In genomic region chr2:54371461-54372065, GRCh38 we compare ENCODE assay signal across 23 cellular contexts.
DNase-seq lines count a peak whose midpoint lies in the region; ATAC-seq, FAIRE-seq and TF ChIP-seq lines count a peak whose summit lies in the region.
"Had no signal": no experiment of that assay in that cellular context is flagged by ENCODE, and none has a peak within 500 bp of the region (broad histone marks: within the 10 kb centered on the region; RNA-seq: fewer than 3 reads in every experiment).

No MANE protein-coding gene starts in this region.

- H3K4me3 ChIP-seq in neuronal stem cell (ENCODE audit: low read length in 2 of 2) (no peak overlapping the region), thyroid gland (replicated peaks in 1 of 3) (no peak overlapping the region)
- H3K4me3 ChIP-seq: body of pancreas, colonic mucosa, hepatocyte, PC-9, SJSA1 had no signal

- H3K36me3 ChIP-seq in neuronal stem cell (replicated peaks in 1 of 2; ENCODE audit: control insufficient read depth in 2 of 2, insufficient read depth in 2 of 2, low read length in 2 of 2) (no peaks in the 10 kb centered on the region), thyroid gland (no peaks in the 10 kb centered on the region)
- H3K36me3 ChIP-seq: colonic mucosa, SJSA1 had no signal

- no peak for ATAC-seq in T-helper 17 cell
- ATAC-seq: activated naive CD8-positive, alpha-beta T cell treated with anti-CD3 and anti-CD28 coated beads, Interleukin-2, amount 50 U/mL, for 24 hours; stimulated activated naive B cell treated with anti-CD40 and anti-IgM and Interleukin-4, amounts not matched to agents 10 μg/mL and 1 μg/mL and 100 μg/mL, for 72 hours had no signal

- intact Hi-C loops in thyroid gland (cut with DNase I), result no loop called here

- H2BK12ac ChIP-seq in neuronal stem cell (ENCODE audit: low read length), result no peak overlapping the region

- no peak overlapping the region for H3K27ac Mint-ChIP-seq in T-helper 17 cell
- H3K27ac Mint-ChIP-seq: activated naive CD8-positive, alpha-beta T cell treated with anti-CD3 and anti-CD28 coated beads, Interleukin-2, amount 50 U/mL, for 24 hours; CD4-positive, alpha-beta T cell; stimulated activated naive B cell treated with anti-CD40 and anti-IgM and Interleukin-4, amounts not matched to agents 10 μg/mL and 1 μg/mL and 100 μg/mL, for 72 hours had no signal

- no peaks in the 10 kb centered on the region for H3K79me1 ChIP-seq in neuronal stem cell (ENCODE audit: low read depth, low read length)

- peaks cover 27% of the 10 kb centered on the region for H3K27me3 Mint-ChIP-seq in T-helper 17 cell

- no peaks in the 10 kb centered on the region for H3K36me3 Mint-ChIP-seq in T-helper 17 cell (ENCODE audit: low read depth)
- H3K36me3 Mint-ChIP-seq: stimulated activated naive B cell treated with anti-CD40 and anti-IgM and Interleukin-4, amounts not matched to agents 10 μg/mL and 1 μg/mL and 100 μg/mL, for 72 hours had no signal

- no peak overlapping the region for H3K9ac ChIP-seq in neuronal stem cell (ENCODE audit: low read depth, low read length, poor library complexity)

- TF ChIP-seq POLR2A in thyroid gland (IDR thresholded peaks at IDR 0.05), result no peak

- no peak overlapping the region for H3K14ac ChIP-seq in neuronal stem cell (ENCODE audit: low read length)

- H2AK5ac ChIP-seq in neuronal stem cell (ENCODE audit: low read depth, low read length), result no peak overlapping the region

- no peak overlapping the region for H2BK15ac ChIP-seq in neuronal stem cell (ENCODE audit: low read length)

- no peak overlapping the region for H2BK5ac ChIP-seq in neuronal stem cell (ENCODE audit: low read length)

- H3K18ac ChIP-seq in neuronal stem cell (ENCODE audit: low read length), result no peak overlapping the region

- no peak overlapping the region for H4K8ac ChIP-seq in neuronal stem cell (ENCODE audit: low read depth, low read length)

- H3K4me2 ChIP-seq in neuronal stem cell (ENCODE audit: insufficient read depth, low read length, poor library complexity, severe bottlenecking), result no peak overlapping the region
- H3K4me2 ChIP-seq: hepatocyte, PC-9 had no signal

- no peak overlapping the region for H4K91ac ChIP-seq in neuronal stem cell (ENCODE audit: low read depth, low read length, poor library complexity)

- H3K4me1 ChIP-seq in neuronal stem cell (ENCODE audit: control insufficient read depth in 2 of 2, insufficient read depth in 1 of 2, low read depth in 1 of 2, low read length in 2 of 2) (peaks cover 0 to 11% of the 10 kb centered on the region in 2 donors), thyroid gland (peaks cover 23 to 36% of the 10 kb centered on the region in 2 donors)
- H3K4me1 ChIP-seq: body of pancreas, colonic mucosa had no signal

- H3K27ac ChIP-seq in neuronal stem cell (replicated peaks; ENCODE audit: low read length) (no peak overlapping the region), thyroid gland (peak overlapping the region; percentile 73 to 79 (median 75))
- H3K27ac ChIP-seq: body of pancreas, colonic mucosa, hepatocyte, PC-9, SJSA1 had no signal

- FAIRE-seq in frontal cortex (lab: Jason Lieb, UNC), result no peak
- FAIRE-seq: H54 had no signal

- H2BK120ac ChIP-seq in neuronal stem cell (ENCODE audit: low read depth, low read length), result no peak overlapping the region

- peaks cover 1 to 7% of the 10 kb centered on the region in 2 donors for H3K9me3 ChIP-seq in neuronal stem cell (replicated peaks in 1 of 2; ENCODE audit: control insufficient read depth in 2 of 2, insufficient read depth in 1 of 2, low read depth in 1 of 2, low read length in 2 of 2)
- H3K9me3 ChIP-seq in thyroid gland, result no peaks in the 10 kb centered on the region
- H3K9me3 ChIP-seq in T-helper 17 cell (ENCODE audit: control insufficient read depth, low read length, poor library complexity, severe bottlenecking), result peaks cover 5% of the 10 kb centered on the region
- H3K9me3 ChIP-seq: body of pancreas, colonic mucosa, SJSA1 had no signal

- H3K23ac ChIP-seq in neuronal stem cell (ENCODE audit: low read depth, low read length, poor library complexity), result no peak overlapping the region

- no peaks in the 10 kb centered on the region for H3K4me1 Mint-ChIP-seq in T-helper 17 cell
- H3K4me1 Mint-ChIP-seq: activated naive CD8-positive, alpha-beta T cell treated with anti-CD3 and anti-CD28 coated beads, Interleukin-2, amount 50 U/mL, for 24 hours; stimulated activated naive B cell treated with anti-CD40 and anti-IgM and Interleukin-4, amounts not matched to agents 10 μg/mL and 1 μg/mL and 100 μg/mL, for 72 hours had no signal

- peak overlapping the region; percentile 73 for H2AFZ ChIP-seq in neuronal stem cell (ENCODE audit: low read length)
- H2AFZ ChIP-seq: hepatocyte, PC-9 had no signal

- DNase-seq in HT-29 (ENCODE audit: low spot score) (peak; percentile 33), dermis microvascular lymphatic vessel endothelial cell (ENCODE audit: low read depth in 2 of 2) (peak; percentile 60 to 80), neuronal stem cell (ENCODE audit: low spot score) (no peak), thyroid gland (peak in 1 of 2 donors; percentile 16), D341Med (ENCODE audit: low spot score) (no peak), T-helper 17 cell (no peak), frontal cortex (ENCODE audit: low spot score in 2 of 2) (no peak)
- no peak for DNase-seq in activated CD4-positive, alpha-beta T cell treated with anti-CD3 and anti-CD28 coated beads, Interleukin-2, amount 50 U/mL, for 4 hours
- DNase-seq: activated effector memory CD4-positive, alpha-beta T cell treated with anti-CD3 and anti-CD28 coated beads, Interleukin-2, amount 50 U/mL, for 16 hours; activated naive CD8-positive, alpha-beta T cell treated with anti-CD3 and anti-CD28 coated beads, Interleukin-2, amount 50 U/mL, for 24 hours; body of pancreas; CD4-positive, alpha-beta T cell; colonic mucosa; KG1; NCI-H1048; NCI-H187 treated with DMSO at 0.1 percent for 48 hours; occipital lobe; PC-9; stimulated activated CD4-positive, alpha-beta T cell treated with anti-CD3 and anti-CD28 coated beads, Interleukin-2, amount 100 ng/mL, for 24 hours; stimulated activated naive B cell treated with anti-CD40 and anti-IgM and Interleukin-4, amounts not matched to agents 10 μg/mL and 1 μg/mL and 100 μg/mL, for 72 hours had no signal

- WGBS in neuronal stem cell (ENCODE audit: extremely low coverage in 2 of 2, insufficient read length in 2 of 2, insufficient replicate concordance in 1 of 2), 2 donors, result no CpG with 5 or more reads among the region's 7 CpGs
- 74 to 83% methylated on average over 7 of the region's 7 CpGs for WGBS in thyroid gland, 2 donors

- no peak for TF ChIP-seq CTCF in thyroid gland (IDR thresholded peaks at IDR 0.05)

- no peak overlapping the region for H3K4ac ChIP-seq in neuronal stem cell (ENCODE audit: low read length)

- H3K27me3 ChIP-seq in neuronal stem cell (ENCODE audit: control insufficient read depth in 3 of 3, insufficient read depth in 3 of 3, low read depth in 1 of 3, low read length in 3 of 3), result no peaks in the 10 kb centered on the region
- no peaks in the 10 kb centered on the region for H3K27me3 ChIP-seq in thyroid gland
- H3K27me3 ChIP-seq: body of pancreas, colonic mucosa, hepatocyte, SJSA1 had no signal

- H3K4me3 Mint-ChIP-seq in T-helper 17 cell, result no peak overlapping the region
- H3K4me3 Mint-ChIP-seq: activated naive CD8-positive, alpha-beta T cell treated with anti-CD3 and anti-CD28 coated beads, Interleukin-2, amount 50 U/mL, for 24 hours; CD4-positive, alpha-beta T cell; stimulated activated naive B cell treated with anti-CD40 and anti-IgM and Interleukin-4, amounts not matched to agents 10 μg/mL and 1 μg/mL and 100 μg/mL, for 72 hours had no signal

Comparison
In these comparisons a context has a peak if more than half of its experiments do, and no peak if none do; other contexts are left out.
1. DNase-seq: peak in HT-29 (single experiment) and dermis microvascular lymphatic vessel endothelial cell (2 of 2); none in neuronal stem cell (single experiment), D341Med (single experiment), activated CD4-positive, alpha-beta T cell treated with anti-CD3 and anti-CD28 coated beads, Interleukin-2, amount 50 U/mL, for 4 hours (0 of 2), T-helper 17 cell (0 of 3) and frontal cortex (0 of 2).